2 cellular contexts compared by ENCODE assay signal in the genomic region with DNA sequence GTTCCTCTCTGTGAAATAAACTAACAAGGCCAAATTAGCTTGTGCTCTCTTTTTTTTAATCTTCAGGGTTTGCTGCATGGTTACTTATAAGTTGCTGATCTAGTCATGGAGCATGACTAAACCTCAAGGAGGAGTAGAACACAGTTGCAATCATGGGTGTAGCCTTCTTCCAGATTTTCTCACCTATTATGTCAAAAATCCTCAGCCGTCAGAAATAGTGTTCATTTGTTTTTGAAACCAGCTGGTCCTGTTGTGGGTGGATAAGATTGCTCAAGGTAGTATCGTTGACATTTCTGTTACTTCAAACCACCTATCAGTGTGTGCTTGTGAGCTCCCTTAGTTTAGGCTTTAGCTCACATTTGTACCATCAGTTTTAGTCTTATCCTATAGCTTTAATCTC.
TF ChIP-seq lines count a peak whose summit lies in the region.

No MANE protein-coding gene starts in this region.

TF ChIP-seq in GM12891, 5 proteins besides CTCF, POLR2A, EP300 and RAD21:
- TF ChIP-seq POU2F2 (IDR thresholded peaks at IDR 0.05; ENCODE audit: low read depth, low read length) (no peak), PAX5 (IDR thresholded peaks at IDR 0.05; ENCODE audit: insufficient read depth, low read length, severe bottlenecking) (no peak), POLR2AphosphoS5 (IDR thresholded peaks at IDR 0.05; ENCODE audit: low read depth, low read length) (no peak), TAF1 (IDR thresholded peaks at IDR 0.05; ENCODE audit: low read depth, low read length) (no peak), SPI1 (IDR thresholded peaks at IDR 0.05; ENCODE audit: low read depth, low read length) (no peak)

TF ChIP-seq in GM12878, 131 proteins besides CTCF, POLR2A, EP300 and RAD21:
- no peak for TF ChIP-seq EZH2 (IDR thresholded peaks at IDR 0.05; ENCODE audit: borderline replicate concordance, control insufficient read depth, low read depth, low read length)
- TF ChIP-seq, protein P1, sequence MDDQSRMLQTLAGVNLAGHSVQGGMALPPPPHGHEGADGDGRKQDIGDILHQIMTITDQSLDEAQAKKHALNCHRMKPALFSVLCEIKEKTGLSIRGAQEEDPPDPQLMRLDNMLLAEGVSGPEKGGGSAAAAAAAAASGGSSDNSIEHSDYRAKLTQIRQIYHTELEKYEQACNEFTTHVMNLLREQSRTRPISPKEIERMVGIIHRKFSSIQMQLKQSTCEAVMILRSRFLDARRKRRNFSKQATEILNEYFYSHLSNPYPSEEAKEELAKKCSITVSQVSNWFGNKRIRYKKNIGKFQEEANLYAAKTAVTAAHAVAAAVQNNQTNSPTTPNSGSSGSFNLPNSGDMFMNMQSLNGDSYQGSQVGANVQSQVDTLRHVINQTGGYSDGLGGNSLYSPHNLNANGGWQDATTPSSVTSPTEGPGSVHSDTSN (IDR thresholded peaks at IDR 0.05; ENCODE audit: insufficient replicate concordance, low read depth, low read length): no peak
- no peak for TF ChIP-seq NFIC (IDR thresholded peaks at IDR 0.05; ENCODE audit: low read depth, low read length)
- TF ChIP-seq SMAD5 (IDR thresholded peaks at IDR 0.05; ENCODE audit: low read depth): no peak
- TF ChIP-seq, protein P2, sequence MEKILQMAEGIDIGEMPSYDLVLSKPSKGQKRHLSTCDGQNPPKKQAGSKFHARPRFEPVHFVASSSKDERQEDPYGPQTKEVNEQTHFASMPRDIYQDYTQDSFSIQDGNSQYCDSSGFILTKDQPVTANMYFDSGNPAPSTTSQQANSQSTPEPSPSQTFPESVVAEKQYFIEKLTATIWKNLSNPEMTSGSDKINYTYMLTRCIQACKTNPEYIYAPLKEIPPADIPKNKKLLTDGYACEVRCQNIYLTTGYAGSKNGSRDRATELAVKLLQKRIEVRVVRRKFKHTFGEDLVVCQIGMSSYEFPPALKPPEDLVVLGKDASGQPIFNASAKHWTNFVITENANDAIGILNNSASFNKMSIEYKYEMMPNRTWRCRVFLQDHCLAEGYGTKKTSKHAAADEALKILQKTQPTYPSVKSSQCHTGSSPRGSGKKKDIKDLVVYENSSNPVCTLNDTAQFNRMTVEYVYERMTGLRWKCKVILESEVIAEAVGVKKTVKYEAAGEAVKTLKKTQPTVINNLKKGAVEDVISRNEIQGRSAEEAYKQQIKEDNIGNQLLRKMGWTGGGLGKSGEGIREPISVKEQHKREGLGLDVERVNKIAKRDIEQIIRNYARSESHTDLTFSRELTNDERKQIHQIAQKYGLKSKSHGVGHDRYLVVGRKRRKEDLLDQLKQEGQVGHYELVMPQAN (conservative IDR thresholded peaks at IDR 0.05): no peak
- TF ChIP-seq, protein P3, sequence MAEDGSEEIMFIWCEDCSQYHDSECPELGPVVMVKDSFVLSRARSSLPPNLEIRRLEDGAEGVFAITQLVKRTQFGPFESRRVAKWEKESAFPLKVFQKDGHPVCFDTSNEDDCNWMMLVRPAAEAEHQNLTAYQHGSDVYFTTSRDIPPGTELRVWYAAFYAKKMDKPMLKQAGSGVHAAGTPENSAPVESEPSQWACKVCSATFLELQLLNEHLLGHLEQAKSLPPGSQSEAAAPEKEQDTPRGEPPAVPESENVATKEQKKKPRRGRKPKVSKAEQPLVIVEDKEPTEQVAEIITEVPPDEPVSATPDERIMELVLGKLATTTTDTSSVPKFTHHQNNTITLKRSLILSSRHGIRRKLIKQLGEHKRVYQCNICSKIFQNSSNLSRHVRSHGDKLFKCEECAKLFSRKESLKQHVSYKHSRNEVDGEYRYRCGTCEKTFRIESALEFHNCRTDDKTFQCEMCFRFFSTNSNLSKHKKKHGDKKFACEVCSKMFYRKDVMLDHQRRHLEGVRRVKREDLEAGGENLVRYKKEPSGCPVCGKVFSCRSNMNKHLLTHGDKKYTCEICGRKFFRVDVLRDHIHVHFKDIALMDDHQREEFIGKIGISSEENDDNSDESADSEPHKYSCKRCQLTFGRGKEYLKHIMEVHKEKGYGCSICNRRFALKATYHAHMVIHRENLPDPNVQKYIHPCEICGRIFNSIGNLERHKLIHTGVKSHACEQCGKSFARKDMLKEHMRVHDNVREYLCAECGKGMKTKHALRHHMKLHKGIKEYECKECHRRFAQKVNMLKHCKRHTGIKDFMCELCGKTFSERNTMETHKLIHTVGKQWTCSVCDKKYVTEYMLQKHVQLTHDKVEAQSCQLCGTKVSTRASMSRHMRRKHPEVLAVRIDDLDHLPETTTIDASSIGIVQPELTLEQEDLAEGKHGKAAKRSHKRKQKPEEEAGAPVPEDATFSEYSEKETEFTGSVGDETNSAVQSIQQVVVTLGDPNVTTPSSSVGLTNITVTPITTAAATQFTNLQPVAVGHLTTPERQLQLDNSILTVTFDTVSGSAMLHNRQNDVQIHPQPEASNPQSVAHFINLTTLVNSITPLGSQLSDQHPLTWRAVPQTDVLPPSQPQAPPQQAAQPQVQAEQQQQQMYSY (CRISPR knock-in tag; IDR thresholded peaks at IDR 0.05): no peak
- TF ChIP-seq BACH1 (IDR thresholded peaks at IDR 0.05; ENCODE audit: borderline replicate concordance): no peak
- TF ChIP-seq YBX1 (IDR thresholded peaks at IDR 0.05): no peak
- TF ChIP-seq, protein P4, sequence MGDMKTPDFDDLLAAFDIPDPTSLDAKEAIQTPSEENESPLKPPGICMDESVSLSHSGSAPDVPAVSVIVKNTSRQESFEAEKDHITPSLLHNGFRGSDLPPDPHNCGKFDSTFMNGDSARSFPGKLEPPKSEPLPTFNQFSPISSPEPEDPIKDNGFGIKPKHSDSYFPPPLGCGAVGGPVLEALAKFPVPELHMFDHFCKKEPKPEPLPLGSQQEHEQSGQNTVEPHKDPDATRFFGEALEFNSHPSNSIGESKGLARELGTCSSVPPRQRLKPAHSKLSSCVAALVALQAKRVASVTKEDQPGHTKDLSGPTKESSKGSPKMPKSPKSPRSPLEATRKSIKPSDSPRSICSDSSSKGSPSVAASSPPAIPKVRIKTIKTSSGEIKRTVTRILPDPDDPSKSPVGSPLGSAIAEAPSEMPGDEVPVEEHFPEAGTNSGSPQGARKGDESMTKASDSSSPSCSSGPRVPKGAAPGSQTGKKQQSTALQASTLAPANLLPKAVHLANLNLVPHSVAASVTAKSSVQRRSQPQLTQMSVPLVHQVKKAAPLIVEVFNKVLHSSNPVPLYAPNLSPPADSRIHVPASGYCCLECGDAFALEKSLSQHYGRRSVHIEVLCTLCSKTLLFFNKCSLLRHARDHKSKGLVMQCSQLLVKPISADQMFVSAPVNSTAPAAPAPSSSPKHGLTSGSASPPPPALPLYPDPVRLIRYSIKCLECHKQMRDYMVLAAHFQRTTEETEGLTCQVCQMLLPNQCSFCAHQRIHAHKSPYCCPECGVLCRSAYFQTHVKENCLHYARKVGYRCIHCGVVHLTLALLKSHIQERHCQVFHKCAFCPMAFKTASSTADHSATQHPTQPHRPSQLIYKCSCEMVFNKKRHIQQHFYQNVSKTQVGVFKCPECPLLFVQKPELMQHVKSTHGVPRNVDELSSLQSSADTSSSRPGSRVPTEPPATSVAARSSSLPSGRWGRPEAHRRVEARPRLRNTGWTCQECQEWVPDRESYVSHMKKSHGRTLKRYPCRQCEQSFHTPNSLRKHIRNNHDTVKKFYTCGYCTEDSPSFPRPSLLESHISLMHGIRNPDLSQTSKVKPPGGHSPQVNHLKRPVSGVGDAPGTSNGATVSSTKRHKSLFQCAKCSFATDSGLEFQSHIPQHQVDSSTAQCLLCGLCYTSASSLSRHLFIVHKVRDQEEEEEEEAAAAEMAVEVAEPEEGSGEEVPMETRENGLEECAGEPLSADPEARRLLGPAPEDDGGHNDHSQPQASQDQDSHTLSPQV (IDR thresholded peaks at IDR 0.05): no peak
- no peak for TF ChIP-seq PML (IDR thresholded peaks at IDR 0.05; ENCODE audit: low read length)
- no peak for TF ChIP-seq ZNF217 (IDR thresholded peaks at IDR 0.05)
- no peak for TF ChIP-seq ESRRA (IDR thresholded peaks at IDR 0.05; ENCODE audit: low read length)
- TF ChIP-seq ZNF622 (IDR thresholded peaks at IDR 0.05): no peak
- no peak for TF ChIP-seq BRCA1 (IDR thresholded peaks at IDR 0.05; ENCODE audit: low read depth, low read length)
- no peak for TF ChIP-seq CREB1 (IDR thresholded peaks at IDR 0.05; ENCODE audit: low read depth)
- TF ChIP-seq, protein P5, sequence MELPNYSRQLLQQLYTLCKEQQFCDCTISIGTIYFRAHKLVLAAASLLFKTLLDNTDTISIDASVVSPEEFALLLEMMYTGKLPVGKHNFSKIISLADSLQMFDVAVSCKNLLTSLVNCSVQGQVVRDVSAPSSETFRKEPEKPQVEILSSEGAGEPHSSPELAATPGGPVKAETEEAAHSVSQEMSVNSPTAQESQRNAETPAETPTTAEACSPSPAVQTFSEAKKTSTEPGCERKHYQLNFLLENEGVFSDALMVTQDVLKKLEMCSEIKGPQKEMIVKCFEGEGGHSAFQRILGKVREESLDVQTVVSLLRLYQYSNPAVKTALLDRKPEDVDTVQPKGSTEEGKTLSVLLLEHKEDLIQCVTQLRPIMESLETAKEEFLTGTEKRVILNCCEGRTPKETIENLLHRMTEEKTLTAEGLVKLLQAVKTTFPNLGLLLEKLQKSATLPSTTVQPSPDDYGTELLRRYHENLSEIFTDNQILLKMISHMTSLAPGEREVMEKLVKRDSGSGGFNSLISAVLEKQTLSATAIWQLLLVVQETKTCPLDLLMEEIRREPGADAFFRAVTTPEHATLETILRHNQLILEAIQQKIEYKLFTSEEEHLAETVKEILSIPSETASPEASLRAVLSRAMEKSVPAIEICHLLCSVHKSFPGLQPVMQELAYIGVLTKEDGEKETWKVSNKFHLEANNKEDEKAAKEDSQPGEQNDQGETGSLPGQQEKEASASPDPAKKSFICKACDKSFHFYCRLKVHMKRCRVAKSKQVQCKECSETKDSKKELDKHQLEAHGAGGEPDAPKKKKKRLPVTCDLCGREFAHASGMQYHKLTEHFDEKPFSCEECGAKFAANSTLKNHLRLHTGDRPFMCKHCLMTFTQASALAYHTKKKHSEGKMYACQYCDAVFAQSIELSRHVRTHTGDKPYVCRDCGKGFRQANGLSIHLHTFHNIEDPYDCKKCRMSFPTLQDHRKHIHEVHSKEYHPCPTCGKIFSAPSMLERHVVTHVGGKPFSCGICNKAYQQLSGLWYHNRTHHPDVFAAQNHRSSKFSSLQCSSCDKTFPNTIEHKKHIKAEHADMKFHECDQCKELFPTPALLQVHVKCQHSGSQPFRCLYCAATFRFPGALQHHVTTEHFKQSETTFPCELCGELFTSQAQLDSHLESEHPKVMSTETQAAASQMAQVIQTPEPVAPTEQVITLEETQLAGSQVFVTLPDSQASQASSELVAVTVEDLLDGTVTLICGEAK (IDR thresholded peaks at IDR 0.05; ENCODE audit: borderline replicate concordance): no peak
